In genomic region chr9:92164975-92165374, GRCh38 we compare ENCODE assay signal across 36 cellular contexts.
"Had no signal": no experiment of that assay in that cellular context is flagged by ENCODE, and none has a peak within 500 bp of the region (broad histone marks: within the 10 kb centered on the region; RNA-seq: fewer than 3 reads in every experiment).

No MANE protein-coding gene starts in this region.

- H3K4me3 ChIP-seq: adrenal gland, body of pancreas, breast epithelium had no signal

- ATAC-seq: activated CD8-positive, alpha-beta T cell treated with anti-CD3 and anti-CD28 coated beads for 36 hours; activated T-cell treated with anti-CD3 and anti-CD28 coated beads, Interleukin-2, amount 50 U/mL, for 4 hours; activated T-helper 17 cell treated with anti-CD3 and anti-CD28 coated beads, Interleukin-2, amount 50 U/mL, for 72 hours; body of pancreas had no signal

- H3K36me3 ChIP-seq: adrenal gland, brain microvascular endothelial cell, breast epithelium had no signal

- H3K27ac ChIP-seq: adrenal gland, body of pancreas, brain microvascular endothelial cell, breast epithelium, VCaP had no signal

- H3K27ac Mint-ChIP-seq: activated B cell treated with CpG ODN at 0.5 μM for 24 hours; activated CD4-positive, alpha-beta memory T cell treated with anti-CD3 and anti-CD28 coated beads for 36 hours; activated CD4-positive, alpha-beta T cell treated with anti-CD3 and anti-CD28 coated beads, Interleukin-2, amount 10 ng/mL, durations not matched to agents 24 days and 14 days; activated CD8-positive, alpha-beta T cell treated with anti-CD3 and anti-CD28 coated beads for 36 hours; activated naive CD4-positive, alpha-beta T cell treated with anti-CD3 and anti-CD28 coated beads for 36 hours; activated naive CD4-positive, alpha-beta T cell treated with anti-CD3 and anti-CD28 coated beads, Interleukin-2, amount 50 U/mL, for 72 hours; activated naive CD8-positive, alpha-beta T cell treated with anti-CD3 and anti-CD28 coated beads for 36 hours; activated T-cell treated with anti-CD3 and anti-CD28 coated beads, Interleukin-2, amount 50 U/mL, for 72 hours; activated T-helper 1 cell treated with anti-CD3 and anti-CD28 coated beads, Interleukin-12 subunit alpha, Interleukin-12 subunit beta, Interleukin-2, Interleukin-4 antibody, amounts not matched to agents 30 ng/mL and 10 ng/mL and 1 ng/mL, durations not matched to agents 14 hours and 24 hours and 36 hours; activated T-helper 17 cell treated with anti-CD3 and anti-CD28 coated beads, Interleukin-2, amount 50 U/mL, for 72 hours; T-helper 1 cell treated with Interleukin-12 subunit alpha and Interleukin-12 subunit beta and Interleukin-4 antibody, amounts not matched to agents 30 μg/mL and 1 μg/mL, for 36 hours; T-helper 2 cell treated with Interferon-gamma antibody and Interleukin-4, amounts not matched to agents 5 μg/mL and 100 μg/mL, for 36 hours had no signal

- FAIRE-seq: astrocyte, TTC549 had no signal

- H3K36me3 Mint-ChIP-seq: activated naive CD8-positive, alpha-beta T cell treated with anti-CD3 and anti-CD28 coated beads for 36 hours had no signal

- H3K4me1 ChIP-seq: adrenal gland, body of pancreas, breast epithelium had no signal

- H3K4me1 Mint-ChIP-seq: activated B cell treated with CpG ODN at 0.5 μM for 24 hours; activated CD4-positive, alpha-beta T cell treated with anti-CD3 and anti-CD28 coated beads, Interleukin-2, amount 10 ng/mL, durations not matched to agents 24 days and 14 days; activated naive CD8-positive, alpha-beta T cell treated with anti-CD3 and anti-CD28 coated beads for 36 hours; activated T-helper 17 cell treated with anti-CD3 and anti-CD28 coated beads, Interleukin-2, amount 50 U/mL, for 72 hours had no signal

- DNase-seq: activated B cell treated with CpG ODN at 0.5 μM for 24 hours; activated CD4-positive, alpha-beta memory T cell treated with anti-CD3 and anti-CD28 coated beads for 36 hours; activated CD4-positive, alpha-beta T cell treated with anti-CD3 and anti-CD28 coated beads for 4 hours; activated CD4-positive, alpha-beta T cell treated with anti-CD3 and anti-CD28 coated beads, Interleukin-2, amount 10 ng/mL, durations not matched to agents 24 days and 14 days; activated CD4-positive, alpha-beta T cell treated with anti-CD3 and anti-CD28 coated beads, Interleukin-2, amount 50 U/mL, for 1 hour; activated CD4-positive, alpha-beta T cell treated with anti-CD3 and anti-CD28 coated beads, Interleukin-2, amount 50 U/mL, for 4 hours; activated CD4-positive, CD25-positive, alpha-beta regulatory T cell treated with anti-CD3 and anti-CD28 coated beads, Interleukin-2, amount 50 U/mL, for 72 hours; activated CD8-positive, alpha-beta memory T cell treated with anti-CD3 and anti-CD28 coated beads, Interleukin-2, amount 50 U/mL, for 4 hours; activated CD8-positive, alpha-beta T cell treated with anti-CD3 and anti-CD28 coated beads for 36 hours; activated effector memory CD4-positive, alpha-beta T cell treated with anti-CD3 and anti-CD28 coated beads, Interleukin-2, amount 50 U/mL, for 16 hours; activated gamma-delta T cell treated with Interleukin-2 at 50 U/mL for 16 hours; activated naive CD4-positive, alpha-beta T cell; activated naive CD4-positive, alpha-beta T cell treated with anti-CD3 and anti-CD28 coated beads for 36 hours; activated naive CD4-positive, alpha-beta T cell treated with anti-CD3 and anti-CD28 coated beads, Interleukin-2, amount 50 U/mL, for 16 hours; activated naive CD8-positive, alpha-beta T cell treated with anti-CD3 and anti-CD28 coated beads for 36 hours; activated T-cell treated with anti-CD3 and anti-CD28 coated beads for 4 hours; activated T-cell treated with anti-CD3 and anti-CD28 coated beads, Interleukin-2, amount 50 U/mL, for 1 hour; activated T-cell treated with anti-CD3 and anti-CD28 coated beads, Interleukin-2, amount 50 U/mL, for 4 hours; activated T-cell treated with anti-CD3 and anti-CD28 coated beads, Interleukin-2, amount 50 U/mL, for 72 hours; amniotic stem cell; aorta; body of pancreas; brain microvascular endothelial cell; central memory CD4-positive, alpha-beta T cell; T-helper 2 cell; T-helper 9 cell had no signal

- H3K4me3 Mint-ChIP-seq: activated B cell treated with CpG ODN at 0.5 μM for 24 hours; activated CD4-positive, alpha-beta memory T cell treated with anti-CD3 and anti-CD28 coated beads for 36 hours; activated CD4-positive, alpha-beta T cell treated with anti-CD3 and anti-CD28 coated beads, Interleukin-2, amount 10 ng/mL, durations not matched to agents 24 days and 14 days; activated CD8-positive, alpha-beta T cell treated with anti-CD3 and anti-CD28 coated beads for 36 hours; activated naive CD4-positive, alpha-beta T cell treated with anti-CD3 and anti-CD28 coated beads for 36 hours; activated naive CD8-positive, alpha-beta T cell treated with anti-CD3 and anti-CD28 coated beads for 36 hours; activated T-cell treated with anti-CD3 and anti-CD28 coated beads, Interleukin-2, amount 50 U/mL, for 4 hours; activated T-cell treated with anti-CD3 and anti-CD28 coated beads, Interleukin-2, amount 50 U/mL, for 72 hours; activated T-helper 1 cell treated with anti-CD3 and anti-CD28 coated beads, Interleukin-12 subunit alpha, Interleukin-12 subunit beta, Interleukin-2, Interleukin-4 antibody, amounts not matched to agents 30 ng/mL and 10 ng/mL and 1 ng/mL, durations not matched to agents 14 hours and 24 hours and 36 hours; activated T-helper 17 cell treated with anti-CD3 and anti-CD28 coated beads, Interleukin-2, amount 50 U/mL, for 72 hours; T-helper 1 cell treated with Interleukin-12 subunit alpha and Interleukin-12 subunit beta and Interleukin-4 antibody, amounts not matched to agents 30 μg/mL and 1 μg/mL, for 36 hours; T-helper 2 cell treated with Interferon-gamma antibody and Interleukin-4, amounts not matched to agents 5 μg/mL and 100 μg/mL, for 36 hours had no signal

- H3K9me3 ChIP-seq: body of pancreas had no signal

- H3K27me3 ChIP-seq: adrenal gland, body of pancreas, brain microvascular endothelial cell, breast epithelium had no signal
